Comparison of ENCODE assay signal across 21 cellular contexts in the genomic region with DNA sequence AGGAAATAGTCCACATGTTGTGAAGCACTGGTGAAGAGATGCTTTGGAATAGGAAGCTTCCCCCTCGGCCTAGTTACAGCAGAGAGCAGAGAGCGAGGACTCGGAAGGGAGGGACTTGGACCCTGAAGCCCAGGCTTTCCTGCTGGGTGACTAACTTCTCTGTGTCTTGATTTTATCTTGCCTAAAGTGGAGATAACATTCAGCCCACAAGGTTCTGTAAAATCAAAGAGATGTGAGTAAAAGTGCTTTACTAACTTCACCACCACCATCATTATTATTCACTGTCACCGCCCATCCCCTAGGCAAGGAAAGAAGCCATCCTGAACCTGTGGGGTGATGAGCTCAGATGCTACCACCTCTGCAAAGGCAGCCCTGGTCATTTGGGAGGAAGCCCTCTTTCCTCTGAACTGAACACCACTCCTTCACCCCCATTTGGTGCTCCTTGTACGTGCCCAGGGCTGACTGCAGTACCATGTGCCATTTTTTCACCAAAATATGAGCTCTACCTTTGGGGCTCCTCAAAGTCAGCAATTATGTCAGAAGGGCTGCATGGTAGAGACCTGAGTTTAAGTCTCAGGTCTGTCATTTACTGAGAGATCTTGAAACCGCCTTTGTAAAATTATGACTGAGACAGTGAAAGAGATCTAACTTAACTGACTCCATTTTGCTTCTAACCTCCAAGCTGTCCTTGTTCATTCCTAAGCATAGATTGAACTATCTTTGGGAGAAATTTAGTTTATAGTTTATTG. TPM values are rescaled to one million over a fixed set of nuclear protein-coding genes. Genes with fewer than 3 reads are reported as not detected.
DNase-seq lines count a peak whose midpoint lies in the region; ATAC-seq and TF ChIP-seq lines count a peak whose summit lies in the region.
"Had no signal": no experiment of that assay in that cellular context is flagged by ENCODE, and none has a peak within 500 bp of the region (broad histone marks: within the 10 kb centered on the region; RNA-seq: fewer than 3 reads in every experiment).

No MANE protein-coding gene starts in this region.

- no peak for TF ChIP-seq CTCF in spleen (IDR thresholded peaks at IDR 0.05 in 8 of 11, conservative IDR thresholded peaks at IDR 0.05 in 3 of 11)
- TF ChIP-seq CTCF in transverse colon (IDR thresholded peaks at IDR 0.05), result no peak

- H3K4me1 ChIP-seq in iPS-18a (ENCODE audit: control insufficient read depth, low read depth, low read length), result peaks cover 5% of the 10 kb centered on the region
- H3K4me1 ChIP-seq in spleen, result peaks cover 0 to 18% (median 5%) of the 10 kb centered on the region in 6 donors
- peaks cover 0 to 9% (median 6%) of the 10 kb centered on the region in 4 donors for H3K4me1 ChIP-seq in transverse colon
- H3K4me1 ChIP-seq: ascending aorta had no signal

- no peak for ATAC-seq in Right ventricle myocardium inferior

- in situ Hi-C loops in transverse colon (cut with MboI; ENCODE audit: low pct_ligation_motif_present in 1 of 4, low pct_unique_long_range_greater_than_20kb in 1 of 4, low sequenced_read_pairs in 3 of 4), result loop anchor here in 2 of 4 donors (10.0 to 25.0 kb wide), 3 partner anchors 110 to 435 kb away; a partner anchor contains a TSS

- H3K27ac ChIP-seq in iPS-18a (ENCODE audit: low read length) (no peak overlapping the region), spleen (no peak overlapping the region), transverse colon (no peak overlapping the region)
- H3K27ac ChIP-seq: ascending aorta, GM23248, left lung, vagina had no signal

- no peaks in the 10 kb centered on the region for H3K36me3 Mint-ChIP-seq in activated CD4-positive, alpha-beta memory T cell treated with anti-CD3 and anti-CD28 coated beads, Interleukin-2, amount 10 ng/mL, durations not matched to agents 7 days and 5 days (ENCODE audit: low read depth)
- H3K36me3 Mint-ChIP-seq: CD8-positive, alpha-beta memory T cell had no signal

- no peak overlapping the region for H3K4me3 Mint-ChIP-seq in activated CD4-positive, alpha-beta memory T cell treated with anti-CD3 and anti-CD28 coated beads, Interleukin-2, amount 10 ng/mL, durations not matched to agents 7 days and 5 days

- no peak overlapping the region for H3K9ac ChIP-seq in iPS-18a (ENCODE audit: low read length)
- H3K9ac ChIP-seq: GM23248 had no signal

- H3K27me3 ChIP-seq in iPS-18a (ENCODE audit: control insufficient read depth, insufficient read depth, low read length) (peaks cover 33% of the 10 kb centered on the region), spleen (replicated peaks in 1 of 7) (peaks cover 5 to 47% (median 20%) of the 10 kb centered on the region in 7 donors), transverse colon (peaks cover 27% of the 10 kb centered on the region)
- H3K27me3 ChIP-seq: ascending aorta, vagina had no signal

- TF ChIP-seq POLR2A in spleen (IDR thresholded peaks at IDR 0.05) (no peak), transverse colon (IDR thresholded peaks at IDR 0.05) (no peak)

- intact Hi-C loops in Right ventricle myocardium inferior (cut with DNase I) (no loop called here), cardiac septum (cut with DNase I) (no loop called here), spleen (cut with DNase I; ENCODE audit: low total_unique reads) (loop anchor here (10.0 kb wide), 1 partner anchor 428 kb away; no protein-coding TSS in a partner anchor), transverse colon (cut with DNase I; ENCODE audit: low total_unique reads) (no loop called here)

- H3K27me3 Mint-ChIP-seq in activated CD4-positive, alpha-beta memory T cell treated with anti-CD3 and anti-CD28 coated beads, Interleukin-2, amount 10 ng/mL, durations not matched to agents 7 days and 5 days, result peaks cover 36% of the 10 kb centered on the region

- no peaks in the 10 kb centered on the region for H3K9me3 Mint-ChIP-seq in activated CD4-positive, alpha-beta memory T cell treated with anti-CD3 and anti-CD28 coated beads, Interleukin-2, amount 10 ng/mL, durations not matched to agents 7 days and 5 days
- H3K9me3 Mint-ChIP-seq: CD8-positive, alpha-beta memory T cell had no signal

- H3K9me3 ChIP-seq in iPS-18a (ENCODE audit: control insufficient read depth, low read depth, low read length), result no peaks in the 10 kb centered on the region
- H3K9me3 ChIP-seq in spleen, result no peaks in the 10 kb centered on the region
- no peaks in the 10 kb centered on the region for H3K9me3 ChIP-seq in transverse colon
- H3K9me3 ChIP-seq: ascending aorta, left lung, vagina had no signal

- TF ChIP-seq EP300 in transverse colon (IDR thresholded peaks at IDR 0.05; ENCODE audit: low read depth), result no peak

- 76 to 84% (median 82%) methylated on average over 6 of the region's 6 CpGs for WGBS in spleen, 5 donors
- 81 to 100% methylated on average over 2 to 6 of the region's 6 CpGs for whole genome bisulfite sequencing in transverse colon (ENCODE audit: low coverage in 1 of 2), 2 donors

- H3K27ac Mint-ChIP-seq in activated CD4-positive, alpha-beta memory T cell treated with anti-CD3 and anti-CD28 coated beads, Interleukin-2, amount 10 ng/mL, durations not matched to agents 7 days and 5 days, result peak overlapping the region; percentile 75
- H3K27ac Mint-ChIP-seq: CD8-positive, alpha-beta memory T cell had no signal

- DNase-seq in Right ventricle myocardium inferior (ENCODE audit: missing footprints) (peak; percentile 14), cardiac septum (ENCODE audit: low spot score) (no peak), spleen (peak; percentile 7), transverse colon (no peak), HK-2 (ENCODE audit: unreplicated experiment) (no peak)
- no peak for DNase-seq in activated CD4-positive, alpha-beta memory T cell treated with anti-CD3 and anti-CD28 coated beads, Interleukin-2, amount 10 ng/mL, durations not matched to agents 7 days and 5 days
- no peak for DNase-seq in activated effector memory CD4-positive, alpha-beta T cell treated with Interleukin-2 at 50 U/mL for 16 hours
- DNase-seq: activated CD4-positive, alpha-beta T cell treated with anti-CD3 and anti-CD28 coated beads, Interleukin-2, amount 50 U/mL, for 4 hours; activated effector memory CD4-positive, alpha-beta T cell treated with anti-CD3 and anti-CD28 coated beads, Interleukin-2, amount 50 U/mL, for 16 hours; CD8-positive, alpha-beta memory T cell; DND-41; GM23248; MV-4-11; NCI-H187 treated with DMSO at 0.1 percent for 48 hours; NCI-H446 treated with DMSO at 0.1 percent for 48 hours; NK-92 treated with Interleukin-12 subunit alpha and Interleukin-12 subunit beta, amount 100 ng/mL, for 24 hours; occipital lobe had no signal

- CTCF ChIA-PET in activated CD4-positive, alpha-beta memory T cell treated with anti-CD3 and anti-CD28 coated beads, Interleukin-2, amount 10 ng/mL, durations not matched to agents 7 days and 5 days (lab: Charles Lee), result interaction anchor here (0.7 to 3.7 kb wide), 7 partner anchors 13 to 599 kb away, joined by 3 to 50 read pairs (median 4); a partner anchor contains a TSS

- H3K4me3 ChIP-seq in iPS-18a (ENCODE audit: low read length), result peak overlapping the region; percentile 49
- H3K4me3 ChIP-seq in spleen, result no peak overlapping the region
- no peak overlapping the region for H3K4me3 ChIP-seq in transverse colon
- H3K4me3 ChIP-seq: GM23248 had no signal

- peaks cover 37% of the 10 kb centered on the region for H3K4me1 Mint-ChIP-seq in activated CD4-positive, alpha-beta memory T cell treated with anti-CD3 and anti-CD28 coated beads, Interleukin-2, amount 10 ng/mL, durations not matched to agents 7 days and 5 days
- H3K4me1 Mint-ChIP-seq: CD8-positive, alpha-beta memory T cell had no signal

- H3K36me3 ChIP-seq in iPS-18a (ENCODE audit: control insufficient read depth, low read depth, low read length) (no peaks in the 10 kb centered on the region), spleen (no peaks in the 10 kb centered on the region), transverse colon (no peaks in the 10 kb centered on the region)
- H3K36me3 ChIP-seq: ascending aorta, left lung, vagina had no signal

- POLR2A ChIA-PET in activated CD4-positive, alpha-beta memory T cell treated with anti-CD3 and anti-CD28 coated beads, Interleukin-2, amount 10 ng/mL, durations not matched to agents 7 days and 5 days (lab: Charles Lee), result interaction anchor here (1.0 to 2.8 kb wide), 6 partner anchors 58 to 350 kb away, joined by 3 to 16 read pairs (median 6); a partner anchor contains a TSS

RNA-seq across cellular contexts. Expression of a gene that starts 58.2 kb away (rescaled TPM):
- total RNA-seq in Right ventricle myocardium inferior (19.4 TPM), cardiac septum (25.8 TPM), spleen (10 to 100 TPM; 37.6 to 51.8 (median 44.0) TPM), transverse colon (10 to 100 TPM; 13.3 to 35.2 (median 22.9) TPM)
- 10 to 100 TPM; 51.1 to 52.9 TPM for total RNA-seq in activated CD4-positive, alpha-beta memory T cell treated with anti-CD3 and anti-CD28 coated beads, Interleukin-2, amount 10 ng/mL, durations not matched to agents 7 days and 5 days
- 10 to 100 TPM; 28.4 to 36.8 (median 29.5) TPM for polyA plus RNA-seq in spleen

RNA-seq across cellular contexts. Expression of a gene that starts 58.4 kb away (rescaled TPM):
- 1.9 TPM for total RNA-seq in Right ventricle myocardium inferior
- 0.97 TPM for total RNA-seq in cardiac septum
- total RNA-seq in activated CD4-positive, alpha-beta memory T cell treated with anti-CD3 and anti-CD28 coated beads, Interleukin-2, amount 10 ng/mL, durations not matched to agents 7 days and 5 days, result 1 to 10 TPM; 2.8 to 3.7 TPM
- total RNA-seq in spleen, result 1 to 10 TPM; 2.9 to 5.6 (median 4.5) TPM
- 1 to 10 TPM in 2 of 3 donors, under 1 TPM in 1; 0.35 to 1.3 (median 1.1) TPM for polyA plus RNA-seq in spleen
- 1 to 10 TPM; 1.6 to 5.6 (median 4.3) TPM for total RNA-seq in transverse colon
- total RNA-seq: ascending aorta had no signal

Comparison
In these comparisons a context has a peak if more than half of its experiments do, and no peak if none do; other contexts are left out.
1. DNase-seq: peak in Right ventricle myocardium inferior (single experiment) and spleen (single experiment); none in cardiac septum (single experiment), activated CD4-positive, alpha-beta memory T cell treated with anti-CD3 and anti-CD28 coated beads, Interleukin-2, amount 10 ng/mL, durations not matched to agents 7 days and 5 days (single experiment), transverse colon (single experiment), activated effector memory CD4-positive, alpha-beta T cell treated with Interleukin-2 at 50 U/mL for 16 hours (single experiment) and HK-2 (single experiment).